23 cellular contexts compared by ENCODE assay signal in genomic region chr11:66293777-66294625, GRCh38. TPM values are rescaled to one million over a fixed set of nuclear protein-coding genes. Genes with fewer than 3 reads are reported as not detected.
"Had no signal": no experiment of that assay in that cellular context is flagged by ENCODE, and none has a peak within 500 bp of the region (broad histone marks: within the 10 kb centered on the region; RNA-seq: fewer than 3 reads in every experiment).

No MANE protein-coding gene starts in this region.

- H3K27ac Mint-ChIP-seq: activated CD8-positive, alpha-beta T cell treated with anti-CD3 and anti-CD28 coated beads, Interleukin-2, amount 10 ng/mL, durations not matched to agents 7 days and 5 days; activated T-cell treated with anti-CD3 and anti-CD28 coated beads, Interleukin-2, amount 50 U/mL, for 24 hours; T-helper 2 cell treated with Interferon-gamma antibody and Interleukin-4, amounts not matched to agents 5 μg/mL and 100 μg/mL, for 36 hours had no signal

- DNase-seq: activated CD4-positive, alpha-beta T cell treated with anti-CD3 and anti-CD28 coated beads for 48 hours; activated CD4-positive, CD25-positive, alpha-beta regulatory T cell; activated CD8-positive, alpha-beta T cell treated with anti-CD3 and anti-CD28 coated beads, Interleukin-2, amount 10 ng/mL, durations not matched to agents 7 days and 5 days; activated naive CD4-positive, alpha-beta T cell treated with anti-CD3 and anti-CD28 coated beads, Interleukin-2, amount 50 U/mL, for 16 hours; activated T-cell treated with anti-CD3 and anti-CD28 coated beads, Interleukin-2, amount 50 U/mL, for 24 hours; adrenal gland; head of caudate nucleus; left lung; sigmoid colon; stimulated activated CD4-positive, alpha-beta T cell treated with anti-CD3 and anti-CD28 coated beads, Interleukin-4, amount 100 ng/mL, for 24 hours; SW 1271; tibial artery had no signal

- H3K4me3 Mint-ChIP-seq: activated CD8-positive, alpha-beta T cell treated with anti-CD3 and anti-CD28 coated beads, Interleukin-2, amount 10 ng/mL, durations not matched to agents 7 days and 5 days; activated T-cell treated with anti-CD3 and anti-CD28 coated beads, Interleukin-2, amount 50 U/mL, for 24 hours had no signal

- ATAC-seq: activated CD8-positive, alpha-beta T cell treated with anti-CD3 and anti-CD28 coated beads, Interleukin-2, amount 10 ng/mL, durations not matched to agents 7 days and 5 days; left lung; pancreas; stimulated activated effector memory CD8-positive, alpha-beta T cell treated with anti-CD3 and anti-CD28 coated beads, Interleukin-12 subunit alpha, Interleukin-12 subunit beta, amount 100 ng/mL, for 72 hours had no signal

- H3K27ac ChIP-seq: adrenal gland, cardiac muscle cell, left lung, pancreas, sigmoid colon, tibial artery had no signal

- H3K9me3 Mint-ChIP-seq: activated T-cell treated with anti-CD3 and anti-CD28 coated beads, Interleukin-2, amount 50 U/mL, for 24 hours; stimulated activated effector memory CD8-positive, alpha-beta T cell treated with anti-CD3 and anti-CD28 coated beads, Interleukin-12 subunit alpha, Interleukin-12 subunit beta, amount 100 ng/mL, for 72 hours; T-helper 2 cell treated with Interferon-gamma antibody and Interleukin-4, amounts not matched to agents 5 μg/mL and 100 μg/mL, for 36 hours had no signal

- FAIRE-seq: colon, endometrium, frontal cortex, pancreas, urothelium cell line had no signal

- H3K4me3 ChIP-seq: adrenal gland, cardiac muscle cell, left lung, pancreas, sigmoid colon, tibial artery had no signal

- H3K9me3 ChIP-seq: adrenal gland, left lung, pancreas, sigmoid colon, tibial artery had no signal

- H3K27me3 ChIP-seq: pancreas had no signal

RNA-seq across cellular contexts. Expression of gene TMEM151A, which starts 2.3 kb away (rescaled TPM):
- total RNA-seq: activated CD8-positive, alpha-beta T cell treated with anti-CD3 and anti-CD28 coated beads, Interleukin-2, amount 10 ng/mL, durations not matched to agents 7 days and 5 days; lung microvascular endothelial cell; pulmonary artery endothelial cell had no signal

RNA-seq across cellular contexts. Expression of gene CD248, which starts 22.8 kb away (rescaled TPM):
- total RNA-seq: myocyte, pulmonary artery endothelial cell had no signal
